ENCODE assay signal across 9 cellular contexts in genomic region chr2:9178905-9179571, GRCh38. TPM values are rescaled to one million over a fixed set of nuclear protein-coding genes. Genes with fewer than 3 reads are reported as not detected.
DNase-seq lines count a peak whose midpoint lies in the region; ATAC-seq and TF ChIP-seq lines count a peak whose summit lies in the region.
"Had no signal": no experiment of that assay in that cellular context is flagged by ENCODE, and none has a peak within 500 bp of the region (broad histone marks: within the 10 kb centered on the region; RNA-seq: fewer than 3 reads in every experiment).

No MANE protein-coding gene starts in this region.

- no peak for TF ChIP-seq POLR2A in vagina (IDR thresholded peaks at IDR 0.05)

- no peaks in the 10 kb centered on the region for H3K9me3 ChIP-seq in vagina

- TF ChIP-seq CTCF in mesothelial cell of epicardium (IDR thresholded peaks at IDR 0.05; ENCODE audit: unreplicated experiment) (no peak), vagina (IDR thresholded peaks at IDR 0.05) (no peak)

- H3K27ac ChIP-seq in vagina = peak overlapping the region; percentile 84
- H3K27ac ChIP-seq: KMS-11 had no signal

- peak overlapping the region; percentile 26 for H3K4me3 Mint-ChIP-seq in mesothelial cell of epicardium

- peaks cover 6% of the 10 kb centered on the region for H3K9me3 Mint-ChIP-seq in mesothelial cell of epicardium

- H3K4me1 ChIP-seq in vagina = peaks cover 29% of the 10 kb centered on the region

- H3K4me1 Mint-ChIP-seq in mesothelial cell of epicardium = peaks cover 49% of the 10 kb centered on the region

- no peaks in the 10 kb centered on the region for H3K36me3 ChIP-seq in vagina

- intact Hi-C loops in vagina (cut with DNase I) = no loop called here

- ATAC-seq in GM19463 (IDR thresholded peaks at IDR 0.05; ENCODE audit: unreplicated experiment) = peak; percentile 74

- H3K27ac Mint-ChIP-seq in mesothelial cell of epicardium = peak overlapping the region; percentile 93

- DNase-seq in NCI-H2171 (lab: John Stamatoyannopoulos, UW) (peak; percentile 20), dedifferentiated amniotic fluid mesenchymal stem cell (ENCODE audit: extremely low spot score) (peak; percentile 76), mesothelial cell of epicardium (ENCODE audit: low spot score in 2 of 2, unreplicated experiment in 2 of 2) (no peak), vagina (ENCODE audit: extremely low spot score in 2 of 2) (peak in 1 of 2 donors; percentile 92), cerebellum (ENCODE audit: low spot score) (no peak), T-helper 1 cell (no peak), activated T-cell treated with anti-CD3 and anti-CD28 coated beads for 4 hours (no peak)

- H3K36me3 Mint-ChIP-seq in mesothelial cell of epicardium = no peaks in the 10 kb centered on the region

- H3K27me3 Mint-ChIP-seq in mesothelial cell of epicardium (ENCODE audit: low read depth) = no peaks in the 10 kb centered on the region

- no peaks in the 10 kb centered on the region for H3K27me3 ChIP-seq in vagina

- H3K4me3 ChIP-seq in vagina = no peak overlapping the region

RNA-seq across cellular contexts. Expression of gene ASAP2, which starts 27.6 kb away (rescaled TPM):
- 25.8 to 29.7 TPM (median 26.2 TPM) in 3 replicates for total RNA-seq in mesothelial cell of epicardium
- 36.3 TPM for total RNA-seq in vagina
- 61.2 TPM for total RNA-seq in cerebellum

Comparison
In these comparisons a context has a peak if more than half of its experiments do, and no peak if none do; other contexts are left out.
1. DNase-seq: peak in NCI-H2171 (single experiment) and dedifferentiated amniotic fluid mesenchymal stem cell (single experiment); none in mesothelial cell of epicardium (0 of 2), cerebellum (single experiment), T-helper 1 cell (0 of 5) and activated T-cell treated with anti-CD3 and anti-CD28 coated beads for 4 hours (single experiment).